13 cellular contexts compared by ENCODE assay signal in the genomic region with DNA sequence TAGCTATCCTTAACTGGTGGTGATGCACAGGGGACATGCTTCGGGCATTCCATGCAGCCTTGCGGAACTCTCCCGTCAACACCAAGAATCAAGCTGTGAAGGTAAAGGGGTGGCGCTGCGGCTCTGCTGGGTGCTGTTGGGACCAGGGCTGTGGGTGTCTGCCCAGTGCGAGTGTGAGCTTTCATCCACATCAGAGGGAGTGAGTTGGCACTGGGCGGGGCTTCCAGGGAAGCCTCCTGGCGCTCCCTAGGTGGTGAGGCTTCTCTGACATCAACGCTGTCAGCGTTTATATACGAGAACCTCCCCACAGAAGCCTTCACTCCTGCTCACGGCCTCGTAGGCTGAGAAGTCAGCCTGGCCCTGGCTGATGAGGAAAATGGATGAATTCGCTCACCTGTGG. TPM values are rescaled to one million over a fixed set of nuclear protein-coding genes. Genes with fewer than 3 reads are reported as not detected.
A peak's percentile ranks its signal among the peaks of the same experiment; 100 is the strongest.
DNase-seq lines count a peak whose midpoint lies in the region; ATAC-seq, FAIRE-seq and TF ChIP-seq lines count a peak whose summit lies in the region.
"Had no signal": no experiment of that assay in that cellular context is flagged by ENCODE, and none has a peak within 500 bp of the region (broad histone marks: within the 10 kb centered on the region; RNA-seq: fewer than 3 reads in every experiment).

No MANE protein-coding gene starts in this region.

- H3K27me3 Mint-ChIP-seq in CD4-positive, CD25-positive, alpha-beta regulatory T cell = no peaks in the 10 kb centered on the region
- no peaks in the 10 kb centered on the region for H3K27me3 Mint-ChIP-seq in memory B cell

- no peak overlapping the region for H3K4me3 Mint-ChIP-seq in CD4-positive, CD25-positive, alpha-beta regulatory T cell
- no peak overlapping the region for H3K4me3 Mint-ChIP-seq in memory B cell
- H3K4me3 Mint-ChIP-seq: mesothelial cell of epicardium had no signal

- intact Hi-C loops in psoas muscle (cut with DNase I) = no loop called here

- no peak for TF ChIP-seq POLR2A in H54 (IDR thresholded peaks at IDR 0.05; ENCODE audit: low read depth, low read length)

- peaks cover 11 to 61% (median 37%) of the 10 kb centered on the region in 4 donors for H3K4me1 Mint-ChIP-seq in CD4-positive, CD25-positive, alpha-beta regulatory T cell
- H3K4me1 Mint-ChIP-seq in memory B cell = peaks cover 32% of the 10 kb centered on the region

- ATAC-seq in CD4-positive, CD25-positive, alpha-beta regulatory T cell (ENCODE audit: low read depth in 2 of 2) = no peak
- ATAC-seq in memory B cell (ENCODE audit: low read depth) = no peak
- no peak for ATAC-seq in psoas muscle

- no peak for DNase-seq in CD4-positive, CD25-positive, alpha-beta regulatory T cell
- peak; percentile 94 for DNase-seq in H54 (ENCODE audit: insufficient read length, low spot score)
- peak; percentile 34 for DNase-seq in activated gamma-delta T cell (lab: John Stamatoyannopoulos, UW)
- no peak for DNase-seq in memory B cell (ENCODE audit: low spot score in 2 of 2)
- DNase-seq in psoas muscle = no peak
- DNase-seq in DMS153 treated with DMSO at 0.1 percent for 48 hours (lab: John Stamatoyannopoulos, UW; ENCODE audit: unreplicated experiment) = no peak
- DNase-seq in HuH-7.5 (ENCODE audit: low spot score) = no peak
- DNase-seq: NCI-H510A; stimulated activated CD4-positive, alpha-beta T cell treated with anti-CD3 and anti-CD28 coated beads, Interleukin-4, amount 100 ng/mL, for 4 hours had no signal

- H3K9me3 ChIP-seq in CD4-positive, CD25-positive, alpha-beta regulatory T cell (ENCODE audit: control insufficient read depth in 2 of 2, low read length in 2 of 2) = no peaks in the 10 kb centered on the region
- H3K9me3 ChIP-seq in psoas muscle = no peaks in the 10 kb centered on the region
- H3K9me3 ChIP-seq: prostate gland had no signal

- H3K27me3 ChIP-seq in CD4-positive, CD25-positive, alpha-beta regulatory T cell (ENCODE audit: control insufficient read depth, insufficient read depth, low read length) = no peaks in the 10 kb centered on the region
- no peaks in the 10 kb centered on the region for H3K27me3 ChIP-seq in psoas muscle (ENCODE audit: insufficient read depth in 3 of 3, low read length in 2 of 3)

- WGBS in psoas muscle, 3 donors = 87 to 91% (median 88%) methylated on average over 14 of the region's 14 CpGs

- no peak for TF ChIP-seq CTCF in psoas muscle (IDR thresholded peaks at IDR 0.05)

- peak; percentile 74 for FAIRE-seq in H54 (lab: Jason Lieb, UNC)

- no peak overlapping the region for H3K4me3 ChIP-seq in CD4-positive, CD25-positive, alpha-beta regulatory T cell (ENCODE audit: low read depth, low read length)
- no peak overlapping the region for H3K4me3 ChIP-seq in psoas muscle
- H3K4me3 ChIP-seq: prostate gland had no signal

- peak overlapping the region in 2 of 3 donors; percentile 68 to 95 for H3K27ac Mint-ChIP-seq in CD4-positive, CD25-positive, alpha-beta regulatory T cell
- H3K27ac Mint-ChIP-seq in memory B cell = peak overlapping the region; percentile 93
- H3K27ac Mint-ChIP-seq: mesothelial cell of epicardium had no signal

- H3K36me3 Mint-ChIP-seq in CD4-positive, CD25-positive, alpha-beta regulatory T cell = peaks cover 32% of the 10 kb centered on the region
- peaks cover 18% of the 10 kb centered on the region for H3K36me3 Mint-ChIP-seq in memory B cell

- no peak overlapping the region for H3K27ac ChIP-seq in CD4-positive, CD25-positive, alpha-beta regulatory T cell (ENCODE audit: insufficient read depth, low read length, poor library complexity, severe bottlenecking)
- no peak overlapping the region for H3K27ac ChIP-seq in psoas muscle
- H3K27ac ChIP-seq: prostate gland had no signal

- H3K9me3 Mint-ChIP-seq in CD4-positive, CD25-positive, alpha-beta regulatory T cell = no peaks in the 10 kb centered on the region
- H3K9me3 Mint-ChIP-seq in memory B cell = no peaks in the 10 kb centered on the region
- H3K9me3 Mint-ChIP-seq: mesothelial cell of epicardium had no signal

- H3K36me3 ChIP-seq in CD4-positive, CD25-positive, alpha-beta regulatory T cell (ENCODE audit: control insufficient read depth, insufficient read depth, low read length) = peaks cover 66% of the 10 kb centered on the region
- H3K36me3 ChIP-seq in psoas muscle (ENCODE audit: insufficient read depth in 1 of 2, low read depth in 1 of 2) = peaks cover 4 to 55% of the 10 kb centered on the region in 2 donors
- H3K36me3 ChIP-seq: prostate gland had no signal

- peaks cover 48% of the 10 kb centered on the region for H3K4me1 ChIP-seq in CD4-positive, CD25-positive, alpha-beta regulatory T cell (ENCODE audit: control insufficient read depth, insufficient read depth, low read length, poor library complexity, severe bottlenecking)
- H3K4me1 ChIP-seq in psoas muscle = peaks cover 40% of the 10 kb centered on the region

RNA-seq across cellular contexts. Expression of gene ARPC5L, which starts 11.7 kb away (rescaled TPM):
- total RNA-seq in CD4-positive, CD25-positive, alpha-beta regulatory T cell = 48.6 TPM
- 10 to 100 TPM; 60.6 to 63.7 (median 61.7) TPM for polyA plus RNA-seq in CD4-positive, CD25-positive, alpha-beta regulatory T cell
- 10 to 100 TPM; 32.3 to 54.9 (median 47.7) TPM for total RNA-seq in psoas muscle
- 100 to 1,000 TPM in 1 of 3 donors, 10 to 100 TPM in 2; 47.0 to 165 (median 96.4) TPM for polyA plus RNA-seq in psoas muscle

RNA-seq across cellular contexts. Expression of gene RPL35, which starts 11.9 kb away (rescaled TPM):
- 1,242 TPM for total RNA-seq in CD4-positive, CD25-positive, alpha-beta regulatory T cell
- polyA plus RNA-seq in CD4-positive, CD25-positive, alpha-beta regulatory T cell = 1,000 to 10,000 TPM; 1,519 to 2,085 (median 1,866) TPM
- 1,000 to 10,000 TPM in 3 of 4 donors, 100 to 1,000 TPM in 1; 994 to 1,307 (median 1,134) TPM for total RNA-seq in psoas muscle
- 1,000 to 10,000 TPM; 2,957 to 4,666 (median 2,999) TPM for polyA plus RNA-seq in psoas muscle

RNA-seq across cellular contexts. Expression of gene WDR38, which starts 20.4 kb away (rescaled TPM):
- not detected for total RNA-seq in CD4-positive, CD25-positive, alpha-beta regulatory T cell
- not detected for polyA plus RNA-seq in CD4-positive, CD25-positive, alpha-beta regulatory T cell
- total RNA-seq in psoas muscle = not detected
- under 1 TPM in 1 of 3 donors, not detected in 2; 0.05 TPM for polyA plus RNA-seq in psoas muscle
- total RNA-seq: chondrocyte, HT-29, mesothelial cell of epicardium, prostate gland had no signal

Comparison
In these comparisons a context has a peak if more than half of its experiments do, and no peak if none do; other contexts are left out.
1. DNase-seq: peak in H54 (single experiment) and activated gamma-delta T cell (single experiment); none in CD4-positive, CD25-positive, alpha-beta regulatory T cell (0 of 3), memory B cell (0 of 2), psoas muscle (0 of 2), DMS153 treated with DMSO at 0.1 percent for 48 hours (single experiment) and HuH-7.5 (single experiment).